In genomic region chr7:123352957-123353356, GRCh38 we compare ENCODE assay signal across 20 cellular contexts.
DNase-seq lines count a peak whose midpoint lies in the region; ATAC-seq and TF ChIP-seq lines count a peak whose summit lies in the region.
"Had no signal": no experiment of that assay in that cellular context is flagged by ENCODE, and none has a peak within 500 bp of the region (broad histone marks: within the 10 kb centered on the region; RNA-seq: fewer than 3 reads in every experiment).

No MANE protein-coding gene starts in this region.

- H4K20me1 ChIP-seq in mammary epithelial cell (ENCODE audit: insufficient read depth, low read length), result no peaks in the 10 kb centered on the region

- no peaks in the 10 kb centered on the region for H3K9me3 Mint-ChIP-seq in activated CD4-positive, alpha-beta memory T cell treated with anti-CD3 and anti-CD28 coated beads, Interleukin-2, amount 10 ng/mL, durations not matched to agents 7 days and 5 days
- H3K9me3 Mint-ChIP-seq: CD8-positive, alpha-beta T cell; GM23338 had no signal

- H3K27ac ChIP-seq in ACC112 (ENCODE audit: low read depth, low read length) (no peak overlapping the region), mammary epithelial cell (ENCODE audit: insufficient read depth, low read depth, low read length) (no peak overlapping the region)

- dilution Hi-C loops in mammary epithelial cell (cut with HindIII; ENCODE audit: low sequenced_read_pairs), result no loop called here

- H3K36me3 ChIP-seq in ACC112 (ENCODE audit: insufficient read depth, low read length), result no peaks in the 10 kb centered on the region
- H3K36me3 ChIP-seq in mammary epithelial cell (ENCODE audit: insufficient read depth, low read length), result no peaks in the 10 kb centered on the region

- TF ChIP-seq CTCF in mammary epithelial cell (conservative IDR thresholded peaks at IDR 0.05 in 1 of 2, IDR thresholded peaks at IDR 0.05 in 1 of 2; ENCODE audit: extremely low read depth in 1 of 2, insufficient read depth in 1 of 2, low read depth in 1 of 2, low read length in 2 of 2) (no peak), fibroblast of villous mesenchyme (IDR thresholded peaks at IDR 0.05; ENCODE audit: insufficient read depth, low read depth, low read length) (no peak)

- ATAC-seq in HG03095 (IDR thresholded peaks at IDR 0.05; ENCODE audit: unreplicated experiment) (no peak), HG03342 (IDR thresholded peaks at IDR 0.05; ENCODE audit: unreplicated experiment) (no peak)
- ATAC-seq: CD8-positive, alpha-beta T cell; GM23338 had no signal

- H3K4me1 Mint-ChIP-seq in activated CD4-positive, alpha-beta memory T cell treated with anti-CD3 and anti-CD28 coated beads, Interleukin-2, amount 10 ng/mL, durations not matched to agents 7 days and 5 days, result no peaks in the 10 kb centered on the region

- H2AFZ ChIP-seq in ACC112 (ENCODE audit: low read length, unreplicated experiment), result peak overlapping the region; percentile 70
- no peak overlapping the region for H2AFZ ChIP-seq in mammary epithelial cell (ENCODE audit: low read depth, low read length)
- H2AFZ ChIP-seq: GM23338 had no signal

- H3K4me2 ChIP-seq in mammary epithelial cell (ENCODE audit: insufficient read depth, low read depth, low read length), result no peak overlapping the region
- H3K4me2 ChIP-seq: GM23338 had no signal

- intact Hi-C loops in mammary epithelial cell (cut with micrococcal nuclease), result no loop called here

- H3K4me1 ChIP-seq in ACC112 (ENCODE audit: control insufficient read depth, insufficient read depth, low read length, unreplicated experiment), result peaks cover 21% of the 10 kb centered on the region
- no peaks in the 10 kb centered on the region for H3K4me1 ChIP-seq in mammary epithelial cell (ENCODE audit: insufficient read depth, low read length)

- H3K4me3 ChIP-seq in ACC112 (ENCODE audit: low read depth, low read length) (no peak overlapping the region), mammary epithelial cell (replicated peaks in 1 of 3; ENCODE audit: insufficient read depth in 1 of 3, low read depth in 2 of 3, low read length in 3 of 3) (no peak overlapping the region), fibroblast of villous mesenchyme (ENCODE audit: low read depth, low read length) (no peak overlapping the region)
- H3K4me3 ChIP-seq: GM23338 had no signal

- H3K36me3 Mint-ChIP-seq in activated CD4-positive, alpha-beta memory T cell treated with anti-CD3 and anti-CD28 coated beads, Interleukin-2, amount 10 ng/mL, durations not matched to agents 7 days and 5 days (ENCODE audit: low read depth), result no peaks in the 10 kb centered on the region
- H3K36me3 Mint-ChIP-seq: CD8-positive, alpha-beta T cell had no signal

- CTCF ChIA-PET in mammary epithelial cell (lab: Charles Lee; ENCODE audit: low non-redundant PET), result no interaction called here
- CTCF ChIA-PET in activated CD4-positive, alpha-beta memory T cell treated with anti-CD3 and anti-CD28 coated beads, Interleukin-2, amount 10 ng/mL, durations not matched to agents 7 days and 5 days (lab: Charles Lee), result interaction anchor here (2.1 kb wide), 1 partner anchor 15 kb away, joined by 8 read pairs; no protein-coding TSS in a partner anchor

- no peaks in the 10 kb centered on the region for H3K9me3 ChIP-seq in mammary epithelial cell (replicated peaks; ENCODE audit: insufficient read depth, low read length)

- no peak overlapping the region for H3K4me3 Mint-ChIP-seq in activated CD4-positive, alpha-beta memory T cell treated with anti-CD3 and anti-CD28 coated beads, Interleukin-2, amount 10 ng/mL, durations not matched to agents 7 days and 5 days
- H3K4me3 Mint-ChIP-seq: CD8-positive, alpha-beta T cell; GM23338 had no signal

- BruUV-seq in mammary epithelial cell (replicated peaks; lab: Mats Ljungman, UMichigan), result no TSS peak

- H3K9ac ChIP-seq in mammary epithelial cell (ENCODE audit: insufficient read depth, low read length), result no peak overlapping the region

- H3K27me3 ChIP-seq in ACC112 (ENCODE audit: insufficient read depth, low read length) (no peaks in the 10 kb centered on the region), mammary epithelial cell (ENCODE audit: insufficient read depth, low read length) (no peaks in the 10 kb centered on the region)

- POLR2A ChIA-PET in activated CD4-positive, alpha-beta memory T cell treated with anti-CD3 and anti-CD28 coated beads, Interleukin-2, amount 10 ng/mL, durations not matched to agents 7 days and 5 days (lab: Charles Lee), result no interaction called here

- in situ Hi-C loops in mammary epithelial cell (cut with MboI; ENCODE audit: low sequenced_read_pairs in 2 of 2), result no loop called here

- 66% methylated on average over 2 of the region's 2 CpGs for WGBS in mammary epithelial cell (ENCODE audit: low coverage, missing lambda C conversion rate)

- no peak overlapping the region for H3K27ac Mint-ChIP-seq in activated CD4-positive, alpha-beta memory T cell treated with anti-CD3 and anti-CD28 coated beads, Interleukin-2, amount 10 ng/mL, durations not matched to agents 7 days and 5 days
- H3K27ac Mint-ChIP-seq: CD8-positive, alpha-beta T cell; GM23338 had no signal

- H3K79me2 ChIP-seq in ACC112 (ENCODE audit: control insufficient read depth, insufficient read depth, low read length, unreplicated experiment), result no peaks in the 10 kb centered on the region
- H3K79me2 ChIP-seq in mammary epithelial cell (ENCODE audit: insufficient read depth, low read length), result no peaks in the 10 kb centered on the region

- peak; percentile 62 for DNase-seq in LHCN-M2 (ENCODE audit: low read depth)
- peak; percentile 55 for DNase-seq in mammary epithelial cell
- peak; percentile 12 for DNase-seq in fibroblast of villous mesenchyme (ENCODE audit: low read depth)
- DNase-seq in activated CD4-positive, alpha-beta memory T cell treated with anti-CD3 and anti-CD28 coated beads, Interleukin-2, amount 10 ng/mL, durations not matched to agents 7 days and 5 days, result no peak
- DNase-seq in RPMI8226, result no peak
- DNase-seq: 8988T; CD8-positive, alpha-beta T cell; DMS79 treated with DMSO at 0.1 percent for 48 hours; GDM1; IMR-90; Karpas-422; NCI-H1105; NCI-H187; NCI-H69; NK-92 treated with Interleukin-12 subunit alpha and Interleukin-12 subunit beta, amount 100 ng/mL, for 24 hours; OCI-M1 had no signal

- H3K27me3 Mint-ChIP-seq in activated CD4-positive, alpha-beta memory T cell treated with anti-CD3 and anti-CD28 coated beads, Interleukin-2, amount 10 ng/mL, durations not matched to agents 7 days and 5 days, result no peaks in the 10 kb centered on the region

Comparison
In these comparisons a context has a peak if more than half of its experiments do, and no peak if none do; other contexts are left out.
1. DNase-seq: peak in LHCN-M2 (single experiment), mammary epithelial cell (single experiment) and fibroblast of villous mesenchyme (single experiment); none in activated CD4-positive, alpha-beta memory T cell treated with anti-CD3 and anti-CD28 coated beads, Interleukin-2, amount 10 ng/mL, durations not matched to agents 7 days and 5 days (single experiment) and RPMI8226 (single experiment).